In the genomic region with DNA sequence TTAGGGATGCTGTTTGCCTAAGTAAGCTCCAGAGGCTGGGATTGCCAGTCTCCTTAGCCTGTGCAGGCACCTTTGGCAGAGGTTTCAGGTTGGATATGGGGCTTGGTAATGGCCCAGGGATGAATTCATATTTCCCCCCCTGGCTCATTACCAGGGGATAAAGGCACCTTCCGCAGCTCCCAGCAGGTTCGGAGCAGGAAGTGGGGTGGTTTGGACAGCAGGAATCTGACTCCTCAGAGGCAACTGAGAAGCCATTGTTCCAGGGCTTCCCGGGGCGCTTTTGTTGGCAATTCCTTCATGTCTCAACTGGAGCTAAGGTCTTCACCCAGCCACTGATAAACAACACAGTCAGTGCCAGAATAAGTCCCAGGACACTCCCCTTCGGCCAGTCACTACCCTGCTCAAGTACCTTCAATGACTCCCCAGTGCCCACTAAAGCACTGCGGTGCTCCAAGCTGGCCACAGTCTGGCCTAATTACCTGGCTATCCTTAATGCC, we compare ENCODE assay signal across 2 cellular contexts.
TF ChIP-seq lines count a peak whose summit lies in the region.

No MANE protein-coding gene starts in this region.

TF ChIP-seq in HEK293, 187 proteins besides CTCF, POLR2A, EP300 and RAD21:
- TF ChIP-seq ZNF16 (tag by site-specific recombination; IDR thresholded peaks at IDR 0.05; ENCODE audit: low read depth) (peak; percentile 71), BCL11B (tag by site-specific recombination; IDR thresholded peaks at IDR 0.05; ENCODE audit: low read depth) (no peak)
TF ChIP-seq in HEK293: peak in this region for 1.

TF ChIP-seq in H1, 55 proteins besides CTCF, POLR2A, EP300 and RAD21:
- TF ChIP-seq TCF12 (IDR thresholded peaks at IDR 0.05; ENCODE audit: low read depth, low read length), result no peak
- TF ChIP-seq CREB1 (IDR thresholded peaks at IDR 0.05), result no peak
- TF ChIP-seq EGR1 (IDR thresholded peaks at IDR 0.05; ENCODE audit: borderline replicate concordance, low read depth, low read length), result no peak
- TF ChIP-seq KDM1A (IDR thresholded peaks at IDR 0.05; ENCODE audit: borderline replicate concordance, low read length), result peak; percentile 98
- no peak for TF ChIP-seq NANOG (IDR thresholded peaks at IDR 0.05; ENCODE audit: insufficient read depth, low read depth, low read length, poor library complexity, severe bottlenecking)
- no peak for TF ChIP-seq POU5F1 (IDR thresholded peaks at IDR 0.05; ENCODE audit: low read depth, low read length)
- no peak for TF ChIP-seq SP1 (IDR thresholded peaks at IDR 0.05; ENCODE audit: low read depth, low read length)
- TF ChIP-seq, protein P1, sequence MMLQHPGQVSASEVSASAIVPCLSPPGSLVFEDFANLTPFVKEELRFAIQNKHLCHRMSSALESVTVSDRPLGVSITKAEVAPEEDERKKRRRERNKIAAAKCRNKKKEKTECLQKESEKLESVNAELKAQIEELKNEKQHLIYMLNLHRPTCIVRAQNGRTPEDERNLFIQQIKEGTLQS (IDR thresholded peaks at IDR 0.05; ENCODE audit: insufficient read depth, low read depth, low read length), result no peak
- no peak for TF ChIP-seq POLR2AphosphoS5 (IDR thresholded peaks at IDR 0.05; ENCODE audit: low read depth, low read length)
- peak in 1 of 2 experiments; percentile 81; a peak in 1 of 4 replicates for TF ChIP-seq HDAC2 (IDR thresholded peaks at IDR 0.05; ENCODE audit: borderline replicate concordance in 1 of 2, low read depth in 2 of 2, low read length in 2 of 2)
- no peak for TF ChIP-seq BRCA1 (IDR thresholded peaks at IDR 0.05; ENCODE audit: low read depth, low read length)
- TF ChIP-seq SIN3A (conservative IDR thresholded peaks at IDR 0.05 in 1 of 2, IDR thresholded peaks at IDR 0.05 in 1 of 2; ENCODE audit: low read depth in 1 of 2, low read length in 2 of 2), result no peak
- TF ChIP-seq ASH2L (IDR thresholded peaks at IDR 0.05; ENCODE audit: low read length), result no peak
TF ChIP-seq in H1: peak in this region for 2.
